8 cellular contexts compared by ENCODE assay signal in genomic region chr10:47047577-47048532, GRCh38.
A peak's percentile ranks its signal among the peaks of the same experiment; 100 is the strongest.
DNase-seq lines count a peak whose midpoint lies in the region; ATAC-seq and TF ChIP-seq lines count a peak whose summit lies in the region.

No MANE protein-coding gene starts in this region.

- POLR2A ChIA-PET in HEK293 (lab: Yijun Ruan, JAX): interaction anchor here (1.2 kb wide), 1 partner anchor 264 kb away, joined by 5 read pairs; no protein-coding TSS in a partner anchor
- POLR2A ChIA-PET in OCI-LY7 (lab: Charles Lee): interaction anchor here (1.1 kb wide), 1 partner anchor 308 kb away, joined by 3 read pairs; no protein-coding TSS in a partner anchor

- H3K36me3 Mint-ChIP-seq in Calu3 (ENCODE audit: insufficient read depth, unreplicated experiment) (no peaks in the 10 kb centered on the region), nephron progenitor cell (ENCODE audit: low read depth) (no peaks in the 10 kb centered on the region)

- ATAC-seq in HG03571 (IDR thresholded peaks at IDR 0.05; ENCODE audit: unreplicated experiment): no peak

- H3K4me1 Mint-ChIP-seq in Calu3 (ENCODE audit: low read depth, unreplicated experiment) (no peaks in the 10 kb centered on the region), nephron progenitor cell (peaks cover 42% of the 10 kb centered on the region)

- no peaks in the 10 kb centered on the region for H3K36me3 ChIP-seq in HEK293 (ENCODE audit: control insufficient read depth in 2 of 2, insufficient read depth in 1 of 2, low read length in 2 of 2)
- no peaks in the 10 kb centered on the region for H3K36me3 ChIP-seq in OCI-LY7 (ENCODE audit: insufficient read depth, low read length)
- H3K36me3 ChIP-seq in esophagus muscularis mucosa: no peaks in the 10 kb centered on the region

- no peaks in the 10 kb centered on the region for H3K4me1 ChIP-seq in HEK293 (ENCODE audit: control insufficient read depth, insufficient read depth, low read length)
- no peaks in the 10 kb centered on the region for H3K4me1 ChIP-seq in OCI-LY7 (ENCODE audit: insufficient read depth, low read length, poor library complexity, severe bottlenecking)
- H3K4me1 ChIP-seq in esophagus muscularis mucosa: peaks cover 0 to 17% (median 12%) of the 10 kb centered on the region in 4 donors

- H3K9me3 Mint-ChIP-seq in Calu3 (ENCODE audit: low read depth, unreplicated experiment) (no peaks in the 10 kb centered on the region), nephron progenitor cell (no peaks in the 10 kb centered on the region)

- H3K27ac ChIP-seq in HEK293 (ENCODE audit: extremely low read depth, low read depth, low read length) (no peak overlapping the region), OCI-LY7 (ENCODE audit: low read depth, low read length, poor library complexity, severe bottlenecking) (no peak overlapping the region), esophagus muscularis mucosa (replicated peaks in 1 of 4) (no peak overlapping the region)

- DNase-seq in Calu3 (peak; percentile 86), OCI-LY7 (ENCODE audit: low spot score) (peak; percentile 62), esophagus muscularis mucosa (ENCODE audit: extremely low spot score) (no peak), nephron progenitor cell (peak; percentile 89)
- peak; percentile 76 for DNase-seq in activated T-cell treated with anti-CD3 and anti-CD28 coated beads, Interleukin-2, amount 50 U/mL, for 1 hour
- peak; percentile 60 for DNase-seq in stimulated activated naive CD4-positive, alpha-beta T cell treated with Interleukin-2 at 50 U/mL for 16 hours (lab: John Stamatoyannopoulos, UW)

- H3K27me3 ChIP-seq in esophagus muscularis mucosa: no peaks in the 10 kb centered on the region

- H3K79me2 ChIP-seq in OCI-LY7 (ENCODE audit: insufficient read depth, low read depth, low read length): no peaks in the 10 kb centered on the region

- H3K4me3 Mint-ChIP-seq in Calu3 (ENCODE audit: low read depth, unreplicated experiment): no peak overlapping the region
- no peak overlapping the region for H3K4me3 Mint-ChIP-seq in nephron progenitor cell

- H3K4me2 ChIP-seq in OCI-LY7 (ENCODE audit: low read length): no peak overlapping the region

- 47% methylated on average over 15 of the region's 15 CpGs for WGBS in esophagus muscularis mucosa

- H3K4me3 ChIP-seq in HEK293 (ENCODE audit: low read depth, low read length): no peak overlapping the region
- no peak overlapping the region for H3K4me3 ChIP-seq in OCI-LY7 (ENCODE audit: low read depth, low read length, poor library complexity, severe bottlenecking)
- H3K4me3 ChIP-seq in esophagus muscularis mucosa: no peak overlapping the region

- peaks cover 40% of the 10 kb centered on the region for H3K27me3 Mint-ChIP-seq in Calu3 (ENCODE audit: unreplicated experiment)
- peaks cover 4% of the 10 kb centered on the region for H3K27me3 Mint-ChIP-seq in nephron progenitor cell (ENCODE audit: low read depth, poor library complexity)

- TF ChIP-seq EP300 in esophagus muscularis mucosa (IDR thresholded peaks at IDR 0.05): no peak

- H3K27ac Mint-ChIP-seq in Calu3 (ENCODE audit: unreplicated experiment) (no peak overlapping the region), nephron progenitor cell (no peak overlapping the region)

- no peak overlapping the region for H2AFZ ChIP-seq in OCI-LY7 (ENCODE audit: low read length)

- H4K20me1 ChIP-seq in OCI-LY7 (ENCODE audit: insufficient read depth, low read length): no peaks in the 10 kb centered on the region

- H3K9me3 ChIP-seq in HEK293 (ENCODE audit: control insufficient read depth, insufficient read depth, low read depth, low read length) (no peaks in the 10 kb centered on the region), OCI-LY7 (ENCODE audit: low read length) (no peaks in the 10 kb centered on the region), esophagus muscularis mucosa (no peaks in the 10 kb centered on the region)

- BruUV-seq in Calu3 (replicated peaks; lab: Mats Ljungman, UMichigan): no TSS peak
- BruUV-seq in OCI-LY7 (replicated peaks; lab: Mats Ljungman, UMichigan): no TSS peak

- no peak for TF ChIP-seq POLR2A in esophagus muscularis mucosa (IDR thresholded peaks at IDR 0.05; ENCODE audit: low read depth)

- H3K9me2 ChIP-seq in OCI-LY7 (ENCODE audit: insufficient read depth, low read length): no peaks in the 10 kb centered on the region

- intact Hi-C loops in Calu3 (cut with micrococcal nuclease; ENCODE audit: unreplicated experiment) (loop anchor here (1.0 to 10.0 kb wide), 2 partner anchors 147 to 264 kb away; no protein-coding TSS in a partner anchor), OCI-LY7 (cut with micrococcal nuclease; ENCODE audit: unreplicated experiment) (loop anchor here (2.0 kb wide), 1 partner anchor 265 kb away; no protein-coding TSS in a partner anchor), esophagus muscularis mucosa (cut with DNase I) (loop anchor here (5.0 kb wide), 1 partner anchor 264 kb away; no protein-coding TSS in a partner anchor)

- CTCF ChIA-PET in Calu3 (lab: Charles Lee) (interaction anchor here (0.6 to 4.2 kb wide), 13 partner anchors 10 to 293 kb away, joined by 3 to 81 read pairs (median 3); no protein-coding TSS in a partner anchor), HEK293 (lab: Yijun Ruan, JAX) (interaction anchor here (0.5 to 5.5 kb wide), 48 partner anchors 8 to 1811 kb away, joined by 3 to 131 read pairs (median 3); partner anchors contain the start of gene GDF10), OCI-LY7 (lab: Charles Lee; ENCODE audit: unreplicated experiment) (interaction anchor here (0.6 to 1.9 kb wide), 3 partner anchors 19 to 264 kb away, joined by 3 to 10 read pairs (median 4); no protein-coding TSS in a partner anchor)

- TF ChIP-seq CTCF in Calu3 (IDR thresholded peaks at IDR 0.05; ENCODE audit: unreplicated experiment) (peak; percentile 85), HEK293 (tag by site-specific recombination; IDR thresholded peaks at IDR 0.05) (peak; percentile 70), OCI-LY7 (conservative IDR thresholded peaks at IDR 0.05; ENCODE audit: low read length) (peak; percentile 87), esophagus muscularis mucosa (IDR thresholded peaks at IDR 0.05) (peak; percentile 68 to 78 (median 76)), nephron progenitor cell (IDR thresholded peaks at IDR 0.05) (peak; percentile 95)

TF ChIP-seq in HEK293, 187 proteins besides CTCF, POLR2A, EP300 and RAD21 (continues in another document):
- no peak for TF ChIP-seq ZNF133 (tag by site-specific recombination; IDR thresholded peaks at IDR 0.05)
- TF ChIP-seq ZNF670 (tag by site-specific recombination; IDR thresholded peaks at IDR 0.05; ENCODE audit: low read depth): no peak
- TF ChIP-seq ZNF747 (tag by site-specific recombination; IDR thresholded peaks at IDR 0.05): no peak
- TF ChIP-seq ZNF514 (tag by site-specific recombination; IDR thresholded peaks at IDR 0.05): no peak
- no peak for TF ChIP-seq ZBTB10 (tag by site-specific recombination; IDR thresholded peaks at IDR 0.05)
- TF ChIP-seq ZBTB21 (tag by site-specific recombination; IDR thresholded peaks at IDR 0.05): no peak
- TF ChIP-seq ZNF2 (tag by site-specific recombination; IDR thresholded peaks at IDR 0.05): 0 out of 2 replicates have a peak, but pooled peaks have one; percentile 79
- no peak for TF ChIP-seq KLF9 (tag by site-specific recombination; IDR thresholded peaks at IDR 0.05; ENCODE audit: low read depth)
- TF ChIP-seq ZNF580 (tag by site-specific recombination; IDR thresholded peaks at IDR 0.05): no peak
- peak; percentile 79 for TF ChIP-seq ZNF654 (tag by site-specific recombination; IDR thresholded peaks at IDR 0.05; ENCODE audit: low read depth)
- TF ChIP-seq ZNF362 (tag by site-specific recombination; IDR thresholded peaks at IDR 0.05): no peak
